ENCODE assay signal across 22 cellular contexts in genomic region chr10:119736220-119736619, GRCh38. TPM values are rescaled to one million over a fixed set of nuclear protein-coding genes. Genes with fewer than 3 reads are reported as not detected.
DNase-seq lines count a peak whose midpoint lies in the region; ATAC-seq, FAIRE-seq and TF ChIP-seq lines count a peak whose summit lies in the region.
"Had no signal": no experiment of that assay in that cellular context is flagged by ENCODE, and none has a peak within 500 bp of the region (broad histone marks: within the 10 kb centered on the region; RNA-seq: fewer than 3 reads in every experiment).

No MANE protein-coding gene starts in this region.

- no peak overlapping the region for H2BK20ac ChIP-seq in IMR-90 (ENCODE audit: low read depth, low read length)

- no peaks in the 10 kb centered on the region for H3K27me3 Mint-ChIP-seq in CD4-positive, CD25-positive, alpha-beta regulatory T cell
- H3K27me3 Mint-ChIP-seq: B cell; CD4-positive, alpha-beta T cell; CD8-positive, alpha-beta memory T cell had no signal

- H2BK5ac ChIP-seq in IMR-90 (ENCODE audit: low read depth, low read length, poor library complexity, severe bottlenecking): no peak overlapping the region

- H2AFZ ChIP-seq in IMR-90 (replicated peaks; ENCODE audit: low read length, poor library complexity) (no peak overlapping the region), K562 (ENCODE audit: low read depth, low read length) (no peak overlapping the region)
- H2AFZ ChIP-seq: GM23248 had no signal

- H3K9me3 Mint-ChIP-seq in CD4-positive, CD25-positive, alpha-beta regulatory T cell: peaks cover 0 to 1% (median 0%) of the 10 kb centered on the region in 7 donors
- H3K9me3 Mint-ChIP-seq: CD4-positive, alpha-beta T cell; CD8-positive, alpha-beta memory T cell had no signal

- DNase-seq in CD4-positive, CD25-positive, alpha-beta regulatory T cell: no peak
- DNase-seq in IMR-90 (no peak), K562 (ENCODE audit: extremely low read depth in 1 of 4, low spot score in 3 of 4) (no peak), NCI-H2029 (lab: John Stamatoyannopoulos, UW) (no peak), suprapubic skin (ENCODE audit: low spot score in 2 of 2) (no peak)
- DNase-seq: CD4-positive, alpha-beta T cell; CD8-positive, alpha-beta memory T cell; DMS 273 treated with DMSO at 0.1 percent for 48 hours; DMS79; EL; GDM1; GM23248; HCEC 1CT had no signal

- no peak for FAIRE-seq in K562 (lab: Jason Lieb, UNC)
- FAIRE-seq: D721Med, GM12878, GM19239, H1 had no signal

- H3K18ac ChIP-seq in IMR-90 (ENCODE audit: low read depth, low read length): no peak overlapping the region

- H2BK120ac ChIP-seq in IMR-90 (ENCODE audit: low read depth, low read length): no peak overlapping the region

- peaks cover 19 to 57% of the 10 kb centered on the region in 2 experiments for H3K79me1 ChIP-seq in IMR-90 (ENCODE audit: low read depth in 1 of 2, low read length in 2 of 2)

- H3K9me3 ChIP-seq in CD4-positive, CD25-positive, alpha-beta regulatory T cell (ENCODE audit: control insufficient read depth in 2 of 2, low read length in 2 of 2): no peaks in the 10 kb centered on the region
- H3K9me3 ChIP-seq in HEK293 (ENCODE audit: control insufficient read depth, insufficient read depth, low read depth, low read length): no peaks in the 10 kb centered on the region
- H3K9me3 ChIP-seq in IMR-90 (ENCODE audit: control insufficient read depth, insufficient read depth, low read length): no peaks in the 10 kb centered on the region
- no peaks in the 10 kb centered on the region for H3K9me3 ChIP-seq in K562 (replicated peaks; ENCODE audit: control insufficient read depth, insufficient read depth, low read depth, low read length)
- H3K9me3 ChIP-seq in suprapubic skin: no peaks in the 10 kb centered on the region
- H3K9me3 ChIP-seq: BLaER1 had no signal

- no peak overlapping the region for H2AK5ac ChIP-seq in IMR-90 (ENCODE audit: low read depth, low read length)

- TF ChIP-seq RAD21 in IMR-90 (IDR thresholded peaks at IDR 0.05; ENCODE audit: low read length) (no peak), K562 (CRISPR knock-in tag; conservative IDR thresholded peaks at IDR 0.05 in 1 of 2, IDR thresholded peaks at IDR 0.05 in 1 of 2) (no peak)

- peak overlapping the region; percentile 3 for H3K27ac ChIP-seq in CD4-positive, CD25-positive, alpha-beta regulatory T cell (ENCODE audit: insufficient read depth, low read length, poor library complexity, severe bottlenecking)
- H3K27ac ChIP-seq in HEK293 (ENCODE audit: extremely low read depth, low read depth, low read length): no peak overlapping the region
- H3K27ac ChIP-seq in IMR-90 (ENCODE audit: insufficient read depth, low read length): no peak overlapping the region
- H3K27ac ChIP-seq in K562 (ENCODE audit: extremely low read depth, low read depth, low read length): no peak overlapping the region
- no peak overlapping the region for H3K27ac ChIP-seq in suprapubic skin
- H3K27ac ChIP-seq: BLaER1, C4-2B, GM23248 had no signal

- H3K79me2 ChIP-seq in K562 (ENCODE audit: control insufficient read depth, insufficient read depth, low read length): no peaks in the 10 kb centered on the region

- POLR2A ChIA-PET in HEK293 (lab: Yijun Ruan, JAX) (interaction anchor here (1.5 kb wide), 1 partner anchor 156 kb away, joined by 4 read pairs; the partner anchor contains the start of gene SEC23IP), IMR-90 (lab: Charles Lee; ENCODE audit: unreplicated experiment) (no interaction called here), K562 (lab: Yijun Ruan, JAX) (no interaction called here)

- no peak overlapping the region for H2AK9ac ChIP-seq in IMR-90 (replicated peaks; ENCODE audit: low read depth, low read length, poor library complexity)

- H3K4me1 ChIP-seq in CD4-positive, CD25-positive, alpha-beta regulatory T cell (ENCODE audit: control insufficient read depth, insufficient read depth, low read length, poor library complexity, severe bottlenecking): peaks cover 29% of the 10 kb centered on the region
- H3K4me1 ChIP-seq in HEK293 (ENCODE audit: control insufficient read depth, insufficient read depth, low read length) (peaks cover 32% of the 10 kb centered on the region), IMR-90 (ENCODE audit: control insufficient read depth, insufficient read depth, low read length) (no peaks in the 10 kb centered on the region), K562 (replicated peaks in 1 of 2; ENCODE audit: control insufficient read depth in 2 of 2, insufficient read depth in 2 of 2, low read length in 2 of 2) (peaks cover 0 to 11% of the 10 kb centered on the region in 2 experiments; a peak in 3 of 5 replicates), suprapubic skin (peaks cover 43% of the 10 kb centered on the region)

- no peak overlapping the region for H4K91ac ChIP-seq in IMR-90 (ENCODE audit: insufficient read depth, low read depth, low read length)

- no peaks in the 10 kb centered on the region for H3K36me3 ChIP-seq in CD4-positive, CD25-positive, alpha-beta regulatory T cell (ENCODE audit: control insufficient read depth, insufficient read depth, low read length)
- H3K36me3 ChIP-seq in HEK293 (ENCODE audit: control insufficient read depth in 2 of 2, insufficient read depth in 1 of 2, low read length in 2 of 2) (no peaks in the 10 kb centered on the region; a peak in 1 of 3 replicates), IMR-90 (ENCODE audit: control insufficient read depth, insufficient read depth, low read length) (no peaks in the 10 kb centered on the region), K562 (ENCODE audit: control insufficient read depth, insufficient read depth, low read length) (no peaks in the 10 kb centered on the region), suprapubic skin (no peaks in the 10 kb centered on the region)

- CTCF ChIA-PET in HEK293 (lab: Yijun Ruan, JAX) (interaction anchor here (0.7 kb wide), 2 partner anchors 52 to 128 kb away, joined by 3 read pairs; no protein-coding TSS in a partner anchor), IMR-90 (lab: Yijun Ruan, JAX) (interaction anchor here (0.9 to 1.2 kb wide), 2 partner anchors 12 to 15 kb away, joined by 3 read pairs; no protein-coding TSS in a partner anchor), K562 (lab: Yijun Ruan, JAX; ENCODE audit: low intra/inter-chr PET ratio) (no interaction called here)

- no peak overlapping the region for H3K27ac Mint-ChIP-seq in CD4-positive, CD25-positive, alpha-beta regulatory T cell
- H3K27ac Mint-ChIP-seq: B cell had no signal

- no peaks in the 10 kb centered on the region; the same call in 1 of the 2 replicates for H4K20me1 ChIP-seq in IMR-90 (ENCODE audit: insufficient read depth, low read length)
- H4K20me1 ChIP-seq in K562 (replicated peaks; ENCODE audit: control insufficient read depth, insufficient read depth, low read length): no peaks in the 10 kb centered on the region

- H4K8ac ChIP-seq in IMR-90 (ENCODE audit: low read depth in 2 of 2, low read length in 2 of 2): no peak overlapping the region; a peak in 1 of 4 replicates

- H2BK15ac ChIP-seq in IMR-90 (ENCODE audit: low read depth, low read length): no peak overlapping the region

- no peaks in the 10 kb centered on the region for H3K36me3 Mint-ChIP-seq in CD4-positive, CD25-positive, alpha-beta regulatory T cell
- H3K36me3 Mint-ChIP-seq: CD8-positive, alpha-beta memory T cell had no signal

- no peak overlapping the region for H3K4me3 ChIP-seq in CD4-positive, CD25-positive, alpha-beta regulatory T cell (ENCODE audit: low read depth, low read length)
- H3K4me3 ChIP-seq in HEK293 (ENCODE audit: low read depth, low read length): no peak overlapping the region
- H3K4me3 ChIP-seq in IMR-90 (ENCODE audit: insufficient read depth, low read depth, low read length): no peak overlapping the region
- H3K4me3 ChIP-seq in K562: no peak overlapping the region
- H3K4me3 ChIP-seq in suprapubic skin: no peak overlapping the region
- H3K4me3 ChIP-seq: BLaER1, GM12878, GM23248 had no signal

- H4K5ac ChIP-seq in IMR-90 (ENCODE audit: low read depth, low read length): no peak overlapping the region

- no peaks in the 10 kb centered on the region for H3K27me3 ChIP-seq in CD4-positive, CD25-positive, alpha-beta regulatory T cell (ENCODE audit: control insufficient read depth, insufficient read depth, low read length)
- H3K27me3 ChIP-seq in IMR-90 (ENCODE audit: control insufficient read depth, insufficient read depth, low read length) (no peaks in the 10 kb centered on the region), K562 (ENCODE audit: control insufficient read depth in 2 of 2, insufficient read depth in 2 of 2, low read length in 2 of 2) (no peaks in the 10 kb centered on the region), suprapubic skin (no peaks in the 10 kb centered on the region)
- H3K27me3 ChIP-seq: BLaER1 had no signal

- no CpG with 5 or more reads among the region's 1 CpG for WGBS in IMR-90 (ENCODE audit: extremely low coverage in 2 of 2, insufficient read length in 1 of 2), 2 experiments
- WGBS in K562 (ENCODE audit: insufficient coverage, low coverage, missing lambda C conversion rate): 73% methylated on average over 1 of the region's 1 CpG
- 92% methylated on average over 1 of the region's 1 CpG for WGBS in suprapubic skin

- H3K4me2 ChIP-seq in IMR-90 (ENCODE audit: low read depth, low read length) (no peak overlapping the region), K562 (ENCODE audit: insufficient read depth, low read length) (no peak overlapping the region)

- H3K56ac ChIP-seq in IMR-90 (ENCODE audit: extremely low read depth, insufficient read depth, low read length): no peak overlapping the region

- dilution Hi-C loops in IMR-90 (cut with HindIII; ENCODE audit: low sequenced_read_pairs, unreplicated experiment): no loop called here

- peaks cover 24 to 80% (median 56%) of the 10 kb centered on the region in 4 donors for H3K4me1 Mint-ChIP-seq in CD4-positive, CD25-positive, alpha-beta regulatory T cell

- TF ChIP-seq EP300 in K562 (IDR thresholded peaks at IDR 0.05; ENCODE audit: low read length) (no peak), suprapubic skin (IDR thresholded peaks at IDR 0.05) (no peak)

- no peak overlapping the region for H3K23ac ChIP-seq in IMR-90 (ENCODE audit: low read depth, low read length)

- 0 out of 2 replicates have a peak overlapping the region, but pooled peaks have one; percentile 9 for H3K4ac ChIP-seq in IMR-90 (ENCODE audit: low read depth, low read length)

- no peak overlapping the region for H3K14ac ChIP-seq in IMR-90 (replicated peaks; ENCODE audit: low read depth, low read length)

- intact Hi-C loops in IMR-90 (cut with micrococcal nuclease): no loop called here
- intact Hi-C loops in K562 (cut with micrococcal nuclease): no loop called here

- ATAC-seq in CD4-positive, CD25-positive, alpha-beta regulatory T cell (ENCODE audit: low read depth in 2 of 2): no peak
- ATAC-seq in IMR-90 (ENCODE audit: low read depth) (no peak), K562 (no peak), GM19035 (IDR thresholded peaks at IDR 0.05; ENCODE audit: unreplicated experiment) (no peak)
- ATAC-seq: GM12878 had no signal

- no peak overlapping the region for H3K9ac ChIP-seq in IMR-90 (ENCODE audit: low read depth, low read length)
- no peak overlapping the region for H3K9ac ChIP-seq in K562 (ENCODE audit: insufficient read depth in 1 of 2, low read depth in 2 of 2, low read length in 2 of 2)
- H3K9ac ChIP-seq: BLaER1, GM23248 had no signal

- TF ChIP-seq CTCF in HEK293 (tag by site-specific recombination; IDR thresholded peaks at IDR 0.05): no peak
- no peak for TF ChIP-seq CTCF in IMR-90 (conservative IDR thresholded peaks at IDR 0.05; ENCODE audit: low read depth, low read length)
- no peak for TF ChIP-seq CTCF in K562 (IDR thresholded peaks at IDR 0.05 in 2 of 3, conservative IDR thresholded peaks at IDR 0.05 in 1 of 3; ENCODE audit: insufficient read depth in 2 of 3, low read depth in 1 of 3, low read length in 3 of 3)
- no peak for TF ChIP-seq CTCF in suprapubic skin (IDR thresholded peaks at IDR 0.05)

- no TSS peak for BruUV-seq in IMR-90 (replicated peaks; lab: Mats Ljungman, UMichigan)
- no TSS peak for BruUV-seq in K562 (replicated peaks; lab: Mats Ljungman, UMichigan)

- no peak for TF ChIP-seq POLR2A in IMR-90 (IDR thresholded peaks at IDR 0.05; ENCODE audit: low read depth, low read length)
- TF ChIP-seq POLR2A in K562 (conservative IDR thresholded peaks at IDR 0.05): no peak
- no peak for TF ChIP-seq POLR2A in suprapubic skin (IDR thresholded peaks at IDR 0.05)

- peak overlapping the region in 1 of 4 donors; percentile 31 for H3K4me3 Mint-ChIP-seq in CD4-positive, CD25-positive, alpha-beta regulatory T cell
- H3K4me3 Mint-ChIP-seq: B cell; CD4-positive, alpha-beta T cell; CD8-positive, alpha-beta memory T cell had no signal

- H3K9me1 ChIP-seq in IMR-90 (ENCODE audit: insufficient read depth, low read length): peaks cover 2% of the 10 kb centered on the region
- H3K9me1 ChIP-seq in K562 (ENCODE audit: control insufficient read depth, insufficient read depth, low read length): no peaks in the 10 kb centered on the region

- in situ Hi-C loops in IMR-90 (cut with MboI; ENCODE audit: low sequenced_read_pairs) (no loop called here), K562 (cut with MboI) (no loop called here)

RNA-seq across cellular contexts. Expression of gene INPP5F, which starts 10.4 kb away (rescaled TPM):
- 22.1 TPM for total RNA-seq in CD4-positive, CD25-positive, alpha-beta regulatory T cell
- 10 to 100 TPM; 10.4 to 14.3 (median 10.9) TPM for polyA plus RNA-seq in CD4-positive, CD25-positive, alpha-beta regulatory T cell
- total RNA-seq in IMR-90 (2012; rRNA removed) (29.6 and 35.3 TPM in 2 replicates), K562 (2014; rRNA removed) (3.3 and 3.7 TPM in 2 replicates), K562 (2014; rRNA removed; fragmentation: Illumina TruSeq; extraction: Trizol) (5.6 and 7.3 TPM in 2 replicates), K562 (2015; rRNA removed; fragmentation: Illumina TruSeq; extraction: Trizol) (5.3 and 5.9 TPM in 2 replicates), K562 (2021) (5.4 and 6.3 TPM in 2 replicates), suprapubic skin (10 to 100 TPM; 16.1 to 38.6 (median 19.3) TPM)
- polyA plus RNA-seq in IMR-90 (2012; rRNA removed) (16.3 and 19.0 TPM in 2 replicates), K562 (2011; rRNA removed) (5.0 and 6.4 TPM in 2 replicates), K562 (2014; fragmentation: Illumina TruSeq; extraction: Trizol) (5.7 and 6.0 TPM in 2 replicates), K562 (2014; fragmentation: Nextera tagmentation; extraction: Ambion mirVana) (1 to 10 TPM; 1.6 to 1.7 TPM), K562 (2014; rRNA removed) (5.7 and 6.1 TPM in 2 replicates)
- polyA plus RNA-seq in IMR-90 (2012; cell fraction: cytosol; rRNA removed): 4.7 and 7.0 TPM in 2 replicates
- polyA plus RNA-seq in IMR-90 (2012; cell fraction: nucleus; rRNA removed; ENCODE audit: low replicate concordance): 3.1 and 20.5 TPM in 2 replicates
- total RNA-seq in K562 (2011; cell fraction: chromatin; rRNA removed; ENCODE audit: low replicate concordance): 8.9 and 19.4 TPM in 2 replicates
- total RNA-seq in K562 (2011; cell fraction: nucleolus; rRNA removed): 2.9 and 3.0 TPM in 2 replicates
- total RNA-seq in K562 (2011; cell fraction: nucleoplasm; rRNA removed): 6.8 and 9.2 TPM in 2 replicates
- polyA plus RNA-seq in K562 (2011; cell fraction: cytosol; rRNA removed): 1.8 and 3.4 TPM in 2 replicates
- polyA plus RNA-seq in K562 (2011; cell fraction: nucleus; rRNA removed): 5.3 and 5.7 TPM in 2 replicates
- polyA plus RNA-seq in K562 (2012): 4.1 and 5.4 TPM in 2 replicates
- 6.6 and 9.7 TPM in 2 replicates for polyA minus RNA-seq in K562 (2011; rRNA and poly(A)+ RNA removed)
- 3.0 and 3.6 TPM in 2 replicates for polyA minus RNA-seq in K562 (2011; cell fraction: cytosol; rRNA and poly(A)+ RNA removed)
- 4.0 and 10.0 TPM in 2 replicates for polyA minus RNA-seq in K562 (2011; cell fraction: nucleus; rRNA and poly(A)+ RNA removed)
